8 cellular contexts compared by ENCODE assay signal in the genomic region with DNA sequence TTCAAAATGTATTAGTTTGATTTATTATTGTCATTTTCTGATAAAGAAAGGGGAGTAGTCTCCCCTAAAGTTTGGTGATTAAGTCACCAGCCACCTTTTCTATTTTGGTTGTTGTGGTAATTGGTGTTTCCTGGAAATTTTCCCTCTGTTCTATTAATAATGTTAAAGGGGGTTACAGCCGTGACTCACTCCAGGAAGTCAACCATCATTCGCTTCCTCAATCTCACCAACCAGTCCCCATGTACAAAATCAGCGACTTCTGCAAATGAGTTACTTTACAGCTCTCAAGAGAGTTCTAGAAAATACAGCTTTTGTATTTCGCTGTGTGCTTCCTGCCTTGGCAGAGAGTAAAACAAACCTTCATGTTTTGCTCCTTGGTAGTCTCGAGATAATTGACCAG.
DNase-seq lines count a peak whose midpoint lies in the region; ATAC-seq and TF ChIP-seq lines count a peak whose summit lies in the region.

No MANE protein-coding gene starts in this region.

- no peaks in the 10 kb centered on the region for H3K27me3 Mint-ChIP-seq in activated naive CD8-positive, alpha-beta T cell treated with anti-CD3 and anti-CD28 coated beads for 36 hours

- in situ Hi-C loops in GM13977 (cut with MboI; ENCODE audit: low pct_unique_long_range_greater_than_20kb, low sequenced_read_pairs, unreplicated experiment), result no loop called here

- H3K36me3 Mint-ChIP-seq in activated naive CD8-positive, alpha-beta T cell treated with anti-CD3 and anti-CD28 coated beads for 36 hours, result peaks cover 28% of the 10 kb centered on the region

- peak overlapping the region; percentile 89 for H3K27ac Mint-ChIP-seq in activated naive CD8-positive, alpha-beta T cell treated with anti-CD3 and anti-CD28 coated beads for 36 hours

- H3K4me1 ChIP-seq in Loucy (ENCODE audit: insufficient read depth, low read length, poor library complexity, severe bottlenecking), result peaks cover 24% of the 10 kb centered on the region

- no peak overlapping the region for H2AFZ ChIP-seq in Loucy (ENCODE audit: low read length)

- peak overlapping the region; percentile 27 for H3K9ac ChIP-seq in Loucy (ENCODE audit: low read depth, low read length, poor library complexity, severe bottlenecking)

- peaks cover 12% of the 10 kb centered on the region for H3K9me3 ChIP-seq in Loucy (ENCODE audit: insufficient read depth, low read depth, low read length)

- H3K4me1 Mint-ChIP-seq in activated naive CD8-positive, alpha-beta T cell treated with anti-CD3 and anti-CD28 coated beads for 36 hours, result peaks cover 46% of the 10 kb centered on the region

- no peaks in the 10 kb centered on the region for H3K27me3 ChIP-seq in Loucy (ENCODE audit: insufficient read depth, low read length, poor library complexity, severe bottlenecking)

- H3K79me2 ChIP-seq in Loucy (ENCODE audit: insufficient read depth, low read length), result no peaks in the 10 kb centered on the region

- H3K36me3 ChIP-seq in Loucy (ENCODE audit: insufficient read depth, low read length), result peaks cover 5% of the 10 kb centered on the region; the same call in 1 of the 2 replicates

- peak; percentile 27 for DNase-seq in GM13977 (ENCODE audit: low spot score)
- peak; percentile 25 for DNase-seq in activated naive CD8-positive, alpha-beta T cell treated with anti-CD3 and anti-CD28 coated beads for 36 hours
- no peak for DNase-seq in sciatic nerve (ENCODE audit: low spot score)
- DNase-seq in HPDE6-E6E7 (ENCODE audit: extremely low spot score), result no peak
- no peak for DNase-seq in NCI-H1092 (lab: John Stamatoyannopoulos, UW)

- no peaks in the 10 kb centered on the region for H4K20me1 ChIP-seq in Loucy (ENCODE audit: insufficient read depth, low read length, poor library complexity, severe bottlenecking)

- H3K9me3 Mint-ChIP-seq in activated naive CD8-positive, alpha-beta T cell treated with anti-CD3 and anti-CD28 coated beads for 36 hours, result peaks cover 1% of the 10 kb centered on the region

- intact Hi-C loops in sciatic nerve (cut with DNase I), result no loop called here

- ATAC-seq in GM21786 (IDR thresholded peaks at IDR 0.05; ENCODE audit: unreplicated experiment) (peak; percentile 91), sciatic nerve (peak; percentile 86), HG03439 (IDR thresholded peaks at IDR 0.05; ENCODE audit: unreplicated experiment) (no peak)

- TF ChIP-seq CTCF in GM13977 (IDR thresholded peaks at IDR 0.05; ENCODE audit: extremely low read depth, insufficient read depth, missing control alignments), result no peak
- TF ChIP-seq CTCF in Loucy (conservative IDR thresholded peaks at IDR 0.05; ENCODE audit: low read length), result no peak

- H3K4me3 ChIP-seq in Loucy (ENCODE audit: low read length, poor library complexity, severe bottlenecking), result peak overlapping the region; percentile 41

- H3F3A ChIP-seq in Loucy (ENCODE audit: low read depth), result peaks cover 4% of the 10 kb centered on the region; the same call in 1 of the 2 replicates

- H3K4me3 Mint-ChIP-seq in activated naive CD8-positive, alpha-beta T cell treated with anti-CD3 and anti-CD28 coated beads for 36 hours, result peak overlapping the region; percentile 40

- peak overlapping the region; percentile 66 for H3K4me2 ChIP-seq in Loucy (ENCODE audit: low read depth, low read length, poor library complexity, severe bottlenecking)

- H3K9me2 ChIP-seq in Loucy (replicated peaks; ENCODE audit: low read depth, low read length), result no peaks in the 10 kb centered on the region

Comparison
In these comparisons a context has a peak if more than half of its experiments do, and no peak if none do; other contexts are left out.
1. DNase-seq: peak in GM13977 (single experiment) and activated naive CD8-positive, alpha-beta T cell treated with anti-CD3 and anti-CD28 coated beads for 36 hours (single experiment); none in sciatic nerve (single experiment), HPDE6-E6E7 (single experiment) and NCI-H1092 (single experiment).